In the genomic region with DNA sequence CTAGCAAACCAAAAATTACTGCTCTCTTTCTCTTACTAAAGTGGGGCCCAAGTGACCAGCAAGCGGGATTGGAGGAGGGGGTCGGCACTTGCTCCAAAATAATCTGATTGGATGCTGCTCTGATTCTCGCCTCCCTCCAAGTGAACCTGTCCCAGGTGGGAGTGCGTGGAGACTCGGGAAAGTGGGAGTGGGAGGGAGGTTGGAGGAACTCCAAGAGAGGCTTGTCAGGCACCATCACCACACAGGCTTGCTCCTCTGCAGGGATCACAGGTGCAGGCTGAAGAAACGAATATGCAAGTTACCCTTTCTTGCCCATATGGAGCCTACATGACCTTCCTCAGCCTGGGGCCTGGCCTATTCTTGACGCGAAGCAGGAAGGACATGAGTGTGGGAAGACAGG, we compare ENCODE assay signal across 29 cellular contexts. TPM values are rescaled to one million over a fixed set of nuclear protein-coding genes. Genes with fewer than 3 reads are reported as not detected.
"Had no signal": no experiment of that assay in that cellular context is flagged by ENCODE, and none has a peak within 500 bp of the region (broad histone marks: within the 10 kb centered on the region; RNA-seq: fewer than 3 reads in every experiment).

No MANE protein-coding gene starts in this region.

- H3K27ac Mint-ChIP-seq: activated CD4-positive, alpha-beta memory T cell treated with anti-CD3 and anti-CD28 coated beads, Interleukin-2, amount 10 ng/mL, durations not matched to agents 7 days and 5 days; activated naive CD4-positive, alpha-beta T cell treated with anti-CD3 and anti-CD28 coated beads, Interleukin-2, amount 50 U/mL, for 24 hours; activated T-cell treated with anti-CD3 and anti-CD28 coated beads, Interleukin-2, amount 50 U/mL, for 72 hours; T-cell had no signal

- H3K4me3 Mint-ChIP-seq: activated CD4-positive, alpha-beta memory T cell treated with anti-CD3 and anti-CD28 coated beads, Interleukin-2, amount 10 ng/mL, durations not matched to agents 7 days and 5 days; activated naive CD4-positive, alpha-beta T cell treated with anti-CD3 and anti-CD28 coated beads, Interleukin-2, amount 50 U/mL, for 24 hours; activated T-cell treated with anti-CD3 and anti-CD28 coated beads, Interleukin-2, amount 50 U/mL, for 72 hours; T-cell had no signal

- H3K27ac ChIP-seq: KMS-11, SK-N-MC had no signal

- H3K36me3 Mint-ChIP-seq: activated naive CD4-positive, alpha-beta T cell treated with anti-CD3 and anti-CD28 coated beads, Interleukin-2, amount 50 U/mL, for 24 hours; T-cell had no signal

- H3K36me3 ChIP-seq: MG63 had no signal

- H3K4me2 ChIP-seq: KMS-11 had no signal

- H3K9me3 Mint-ChIP-seq: activated CD4-positive, alpha-beta memory T cell treated with anti-CD3 and anti-CD28 coated beads, Interleukin-2, amount 10 ng/mL, durations not matched to agents 7 days and 5 days; activated naive CD4-positive, alpha-beta T cell treated with anti-CD3 and anti-CD28 coated beads, Interleukin-2, amount 50 U/mL, for 24 hours; activated T-cell treated with anti-CD3 and anti-CD28 coated beads, Interleukin-2, amount 50 U/mL, for 72 hours; T-cell had no signal

- ATAC-seq: activated T-cell treated with anti-CD3 and anti-CD28 coated beads, Interleukin-2, amount 50 U/mL, for 72 hours; Panc1; Right ventricle myocardium inferior; T-cell had no signal

- DNase-seq: activated CD4-positive, alpha-beta memory T cell treated with anti-CD3 and anti-CD28 coated beads, Interleukin-2, amount 10 ng/mL, durations not matched to agents 7 days and 5 days; activated CD4-positive, alpha-beta T cell treated with anti-CD3 and anti-CD28 coated beads, Interleukin-2, amount 50 U/mL, for 1 hour; activated CD4-positive, CD25-positive, alpha-beta regulatory T cell; activated CD8-positive, alpha-beta memory T cell treated with anti-CD3 and anti-CD28 coated beads, Interleukin-2, amount 50 U/mL, for 4 hours; activated naive CD4-positive, alpha-beta T cell; activated T-cell treated with anti-CD3 and anti-CD28 coated beads, Interleukin-2, amount 50 U/mL, for 72 hours; aorta; MG63; MV-4-11; NCI-H1092 treated with DMSO at 0.1 percent for 48 hours; NCI-H1417 treated with DMSO at 0.1 percent for 48 hours; NCI-H1694; NCI-H2029; NCI-H2107; NCI-H2171 treated with DMSO at 0.1 percent for 48 hours; NCI-H345; NCI-H510A; NCI-H526 treated with DMSO at 0.1 percent for 48 hours; NK-92 treated with Interleukin-12 subunit alpha and Interleukin-12 subunit beta, amount 100 ng/mL, for 24 hours; OCI-M1; RPMI8226; T-cell; T-helper 2 cell; T1000 had no signal

- H3K4me3 ChIP-seq: MG63, SK-N-MC had no signal

- H3K27me3 Mint-ChIP-seq: activated naive CD4-positive, alpha-beta T cell treated with anti-CD3 and anti-CD28 coated beads, Interleukin-2, amount 50 U/mL, for 24 hours had no signal

- H3K4me1 Mint-ChIP-seq: activated naive CD4-positive, alpha-beta T cell treated with anti-CD3 and anti-CD28 coated beads, Interleukin-2, amount 50 U/mL, for 24 hours had no signal

- H3K9me3 ChIP-seq: MG63 had no signal

- H3K27me3 ChIP-seq: MG63 had no signal

RNA-seq across cellular contexts. Expression of a gene that starts 14.4 kb away (rescaled TPM):
- total RNA-seq: activated CD4-positive, alpha-beta memory T cell treated with anti-CD3 and anti-CD28 coated beads, Interleukin-2, amount 10 ng/mL, durations not matched to agents 7 days and 5 days; Right ventricle myocardium inferior; T-cell had no signal
- polyA plus RNA-seq: aorta had no signal
